In genomic region chr2:187549193-187549592, GRCh38 we compare ENCODE assay signal across 23 cellular contexts. TPM values are rescaled to one million over a fixed set of nuclear protein-coding genes. Genes with fewer than 3 reads are reported as not detected.
DNase-seq lines count a peak whose midpoint lies in the region; ATAC-seq and TF ChIP-seq lines count a peak whose summit lies in the region.
"Had no signal": no experiment of that assay in that cellular context is flagged by ENCODE, and none has a peak within 500 bp of the region (broad histone marks: within the 10 kb centered on the region; RNA-seq: fewer than 3 reads in every experiment).

No MANE protein-coding gene starts in this region.

- DNase-seq in left ventricle myocardium inferior: no peak
- DNase-seq in right cardiac atrium: no peak
- no peak for DNase-seq in fibroblast of pulmonary artery (ENCODE audit: low read depth)
- no peak for DNase-seq in osteocyte (ENCODE audit: extremely low spot score, unreplicated experiment)
- DNase-seq in ovary: no peak
- no peak for DNase-seq in NCI-H1092 treated with DMSO at 0.1 percent for 48 hours (lab: John Stamatoyannopoulos, UW)
- no peak for DNase-seq in T-helper 2 cell
- DNase-seq: activated CD8-positive, alpha-beta memory T cell treated with anti-CD3 and anti-CD28 coated beads for 24 hours; activated gamma-delta T cell; amygdala; hypothalamus; left cardiac atrium; MG63; natural killer cell; NCI-H2029 treated with DMSO at 0.1 percent for 48 hours; NCI-H82; RPMI8226; stimulated activated CD4-positive, alpha-beta T cell treated with anti-CD3 and anti-CD28 coated beads, Interleukin-2, amount 100 ng/mL, for 24 hours; WERI-Rb-1 had no signal

- H3K36me3 Mint-ChIP-seq in osteocyte (ENCODE audit: unreplicated experiment): peaks cover 30% of the 10 kb centered on the region
- H3K36me3 Mint-ChIP-seq: natural killer cell had no signal

- H3K9me3 ChIP-seq in left ventricle myocardium inferior (replicated peaks): no peaks in the 10 kb centered on the region
- H3K9me3 ChIP-seq in right cardiac atrium (ENCODE audit: control insufficient read depth, low read length): no peaks in the 10 kb centered on the region
- H3K9me3 ChIP-seq in ovary: no peaks in the 10 kb centered on the region
- H3K9me3 ChIP-seq: MG63, thoracic aorta had no signal

- H3K27ac Mint-ChIP-seq in osteocyte (ENCODE audit: unreplicated experiment): peak overlapping the region; percentile 90
- H3K27ac Mint-ChIP-seq: natural killer cell had no signal

- no peak for TF ChIP-seq POLR2A in ovary (IDR thresholded peaks at IDR 0.05)

- no peaks in the 10 kb centered on the region for H3K36me3 ChIP-seq in left ventricle myocardium inferior
- no peaks in the 10 kb centered on the region for H3K36me3 ChIP-seq in ovary
- H3K36me3 ChIP-seq: thoracic aorta, WERI-Rb-1 had no signal

- H3K4me1 ChIP-seq in left ventricle myocardium inferior: peaks cover 46% of the 10 kb centered on the region
- peaks cover 1% of the 10 kb centered on the region for H3K4me1 ChIP-seq in right cardiac atrium (ENCODE audit: control insufficient read depth, insufficient read depth, low read length)
- no peaks in the 10 kb centered on the region for H3K4me1 ChIP-seq in ovary (ENCODE audit: insufficient read depth)

- no peaks in the 10 kb centered on the region for H3K27me3 ChIP-seq in left ventricle myocardium inferior (ENCODE audit: low read depth)
- H3K27me3 ChIP-seq in right cardiac atrium (ENCODE audit: control insufficient read depth, insufficient read depth): no peaks in the 10 kb centered on the region
- no peaks in the 10 kb centered on the region for H3K27me3 ChIP-seq in ovary
- H3K27me3 ChIP-seq: MG63 had no signal

- no peaks in the 10 kb centered on the region for H3K27me3 Mint-ChIP-seq in osteocyte (ENCODE audit: unreplicated experiment)

- TF ChIP-seq EP300 in ovary (IDR thresholded peaks at IDR 0.05): no peak

- peak overlapping the region; percentile 81 for H3K4me3 Mint-ChIP-seq in osteocyte (ENCODE audit: unreplicated experiment)
- H3K4me3 Mint-ChIP-seq: natural killer cell had no signal

- intact Hi-C loops in left ventricle myocardium inferior (cut with micrococcal nuclease): no loop called here
- intact Hi-C loops in right cardiac atrium (cut with DNase I): no loop called here
- intact Hi-C loops in ovary (cut with DNase I): no loop called here

- peak overlapping the region; percentile 66 for H3K4me3 ChIP-seq in left ventricle myocardium inferior
- no peak overlapping the region for H3K4me3 ChIP-seq in right cardiac atrium (ENCODE audit: low read length)
- H3K4me3 ChIP-seq in fibroblast of pulmonary artery (replicated peaks; ENCODE audit: low read depth, low read length): peak overlapping the region; percentile 72
- no peak overlapping the region for H3K4me3 ChIP-seq in ovary
- H3K4me3 ChIP-seq: GM12878, MG63 had no signal

- no peak for ATAC-seq in right cardiac atrium
- ATAC-seq in GM19035 (IDR thresholded peaks at IDR 0.05; ENCODE audit: unreplicated experiment): no peak
- ATAC-seq: GM12878, left cardiac atrium, natural killer cell had no signal

- TF ChIP-seq CTCF in left ventricle myocardium inferior (IDR thresholded peaks at IDR 0.05; ENCODE audit: borderline replicate concordance) (no peak), fibroblast of pulmonary artery (IDR thresholded peaks at IDR 0.05; ENCODE audit: low read length, missing control alignments) (no peak), osteocyte (IDR thresholded peaks at IDR 0.05) (no peak), ovary (IDR thresholded peaks at IDR 0.05) (no peak)

- peaks cover 74% of the 10 kb centered on the region for H3K4me1 Mint-ChIP-seq in osteocyte (ENCODE audit: unreplicated experiment)

- H3K9me3 Mint-ChIP-seq in osteocyte (ENCODE audit: unreplicated experiment): no peaks in the 10 kb centered on the region
- H3K9me3 Mint-ChIP-seq: natural killer cell had no signal

- H3K27ac ChIP-seq in left ventricle myocardium inferior (replicated peaks) (peak overlapping the region; percentile 80), right cardiac atrium (ENCODE audit: low read length) (no peak overlapping the region), ovary (no peak overlapping the region)
- H3K27ac ChIP-seq: epithelial cell of prostate, WERI-Rb-1 had no signal

RNA-seq across cellular contexts. Expression of gene TFPI, which starts 5.0 kb away (rescaled TPM):
- total RNA-seq in left ventricle myocardium inferior (19.0 TPM), right cardiac atrium (10 to 100 TPM; 39.1 to 62.7 (median 52.3) TPM), osteocyte (325 and 334 TPM in 2 replicates), ovary (10 to 100 TPM; 23.3 to 65.0 (median 48.8) TPM)
- polyA plus RNA-seq in right cardiac atrium (27.1 TPM), ovary (10 to 100 TPM; 31.5 to 98.0 TPM)

Comparison
In these comparisons a context has a peak if more than half of its experiments do, and no peak if none do; other contexts are left out.
1. H3K4me3 ChIP-seq: peak in left ventricle myocardium inferior (single experiment) and fibroblast of pulmonary artery (single experiment); none in right cardiac atrium (single experiment) and ovary (single experiment).